In the genomic region with DNA sequence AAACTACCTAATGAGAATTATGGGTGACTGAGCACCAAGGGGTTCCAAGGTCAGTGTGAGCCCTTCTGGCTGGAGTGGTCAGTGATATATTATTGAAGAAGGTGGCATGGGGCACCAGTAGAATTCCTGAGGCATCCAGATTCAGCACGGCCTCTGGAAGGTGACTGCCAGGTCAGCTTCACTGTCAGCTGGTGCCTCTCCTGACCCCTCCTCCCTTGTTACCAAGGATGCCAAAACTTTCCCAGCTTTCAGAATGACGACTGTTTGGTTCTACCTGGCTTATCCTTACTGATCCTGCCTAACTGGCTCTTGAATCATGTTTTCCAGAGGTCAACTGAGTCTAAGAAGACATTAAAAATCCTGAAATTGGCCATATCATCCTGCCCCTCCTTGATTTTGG, we compare ENCODE assay signal across 27 cellular contexts.
"Had no signal": no experiment of that assay in that cellular context is flagged by ENCODE, and none has a peak within 500 bp of the region (broad histone marks: within the 10 kb centered on the region; RNA-seq: fewer than 3 reads in every experiment).

No MANE protein-coding gene starts in this region.

- H3K4me1 ChIP-seq: colonic mucosa, gastrocnemius medialis, heart right ventricle, lower lobe of right lung, prostate gland, tibial nerve, upper lobe of left lung had no signal

- ATAC-seq: esophagus mucosa; gastrocnemius medialis; heart right ventricle; left ventricle myocardium superior; lower lobe of right lung; naive thymus-derived CD8-positive, alpha-beta T cell; right cardiac atrium; stimulated activated memory B cell treated with anti-CD40 and anti-IgM and Interleukin-4, amounts not matched to agents 10 μg/mL and 1 μg/mL and 100 μg/mL, for 72 hours; stimulated activated naive CD8-positive, alpha-beta T cell treated with anti-CD3 and anti-CD28 coated beads, Interleukin-15, Interleukin-2, amounts not matched to agents 100 U/mL and 50 U/mL, for 24 hours had no signal

- H3K27ac Mint-ChIP-seq: dendritic cell treated with granulocyte-macrophage colony-stimulating factor and Interleukin-4, amounts not matched to agents 40 ng/mL and 50 ng/mL, for 4 days; endodermal cell; nephron progenitor cell; stimulated activated memory B cell treated with anti-CD40 and anti-IgM and Interleukin-4, amounts not matched to agents 10 μg/mL and 1 μg/mL and 100 μg/mL, for 72 hours had no signal

- H3K36me3 Mint-ChIP-seq: naive thymus-derived CD8-positive, alpha-beta T cell; stimulated activated memory B cell treated with anti-CD40 and anti-IgM and Interleukin-4, amounts not matched to agents 10 μg/mL and 1 μg/mL and 100 μg/mL, for 72 hours had no signal

- H3K36me3 ChIP-seq: colonic mucosa, gastrocnemius medialis, heart right ventricle, lower lobe of right lung, prostate gland, sigmoid colon, thoracic aorta, tibial nerve, upper lobe of left lung had no signal

- H3K4me1 Mint-ChIP-seq: stimulated activated memory B cell treated with anti-CD40 and anti-IgM and Interleukin-4, amounts not matched to agents 10 μg/mL and 1 μg/mL and 100 μg/mL, for 72 hours had no signal

- H3K27ac ChIP-seq: colonic mucosa, epithelial cell of prostate, gastrocnemius medialis, heart right ventricle, lower lobe of right lung, prostate gland, sigmoid colon, thoracic aorta, tibial nerve, upper lobe of left lung had no signal

- H3K4me3 ChIP-seq: colonic mucosa, gastrocnemius medialis, heart right ventricle, lower lobe of right lung, prostate gland, sigmoid colon, thoracic aorta, tibial nerve, upper lobe of left lung had no signal

- H3K27me3 ChIP-seq: colonic mucosa, gastrocnemius medialis, heart right ventricle, sigmoid colon, tibial nerve, upper lobe of left lung had no signal

- DNase-seq: colonic mucosa; effector CD8-positive, alpha-beta T cell; endodermal cell; foreskin fibroblast; gastrocnemius medialis; glutamatergic neuron; heart right ventricle; hippocampal formation; left ventricle myocardium superior; lower lobe of right lung; naive thymus-derived CD8-positive, alpha-beta T cell; nephron progenitor cell; nucleus accumbens; right cardiac atrium; sigmoid colon; stimulated activated CD4-positive, alpha-beta T cell treated with anti-CD3 and anti-CD28 coated beads, Interleukin-2, amount 100 ng/mL, for 24 hours; stimulated activated CD4-positive, alpha-beta T cell treated with anti-CD3 and anti-CD28 coated beads, Interleukin-4, amount 100 ng/mL, for 24 hours; stimulated activated naive CD8-positive, alpha-beta T cell treated with anti-CD3 and anti-CD28 coated beads, Interleukin-15, Interleukin-2, amounts not matched to agents 100 U/mL and 50 U/mL, for 24 hours; substantia nigra; upper lobe of left lung had no signal

- H3K9me3 Mint-ChIP-seq: endodermal cell; stimulated activated memory B cell treated with anti-CD40 and anti-IgM and Interleukin-4, amounts not matched to agents 10 μg/mL and 1 μg/mL and 100 μg/mL, for 72 hours had no signal

- H3K9me3 ChIP-seq: colonic mucosa, gastrocnemius medialis, heart right ventricle, lower lobe of right lung, prostate gland, sigmoid colon, thoracic aorta, tibial nerve, upper lobe of left lung had no signal

- H3K4me3 Mint-ChIP-seq: dendritic cell treated with granulocyte-macrophage colony-stimulating factor and Interleukin-4, amounts not matched to agents 40 ng/mL and 50 ng/mL, for 4 days; endodermal cell; naive thymus-derived CD8-positive, alpha-beta T cell; nephron progenitor cell; stimulated activated memory B cell treated with anti-CD40 and anti-IgM and Interleukin-4, amounts not matched to agents 10 μg/mL and 1 μg/mL and 100 μg/mL, for 72 hours had no signal
